ENCODE assay signal across 17 cellular contexts in genomic region chr18:48860276-48861180, GRCh38.
DNase-seq lines count a peak whose midpoint lies in the region; ATAC-seq, FAIRE-seq and TF ChIP-seq lines count a peak whose summit lies in the region.
"Had no signal": no experiment of that assay in that cellular context is flagged by ENCODE, and none has a peak within 500 bp of the region (broad histone marks: within the 10 kb centered on the region; RNA-seq: fewer than 3 reads in every experiment).

No MANE protein-coding gene starts in this region.

- intact Hi-C loops in left cardiac atrium (cut with DNase I) (no loop called here), heart right ventricle (cut with DNase I) (loop anchor here in 1 of 10 donors (10.0 kb wide), 1 partner anchor 56 kb away; no protein-coding TSS in a partner anchor), upper lobe of right lung (cut with DNase I) (no loop called here)

- H3K4me1 Mint-ChIP-seq in astrocyte (ENCODE audit: low read depth, unreplicated experiment): peaks cover 26% of the 10 kb centered on the region

- FAIRE-seq in astrocyte (lab: Jason Lieb, UNC): no peak
- FAIRE-seq: frontal cortex, GM18507, HTR-8/SVneo had no signal

- TF ChIP-seq CTCF in heart right ventricle (IDR thresholded peaks at IDR 0.05) (no peak), astrocyte (IDR thresholded peaks at IDR 0.05; ENCODE audit: insufficient read depth, low read depth, low read length) (no peak), upper lobe of right lung (IDR thresholded peaks at IDR 0.05) (no peak)

- peaks cover 0 to 34% (median 0%) of the 10 kb centered on the region in 9 donors for H3K36me3 ChIP-seq in heart right ventricle
- peaks cover 8% of the 10 kb centered on the region for H3K36me3 ChIP-seq in astrocyte (ENCODE audit: insufficient read depth, low read length)
- no peaks in the 10 kb centered on the region for H3K36me3 ChIP-seq in upper lobe of right lung

- peaks cover 3% of the 10 kb centered on the region for H3K9me3 Mint-ChIP-seq in astrocyte (ENCODE audit: unreplicated experiment)

- DNase-seq in left cardiac atrium (peak; percentile 19), heart right ventricle (no peak), astrocyte (ENCODE audit: low read depth) (no peak), left kidney (ENCODE audit: low read depth, low spot score) (peak; percentile 27), substantia nigra (lab: John Stamatoyannopoulos, UW) (peak in 2 of 49 donors; percentile 36 to 43), upper lobe of right lung (no peak), MV-4-11 (lab: John Stamatoyannopoulos, UW) (no peak)
- DNase-seq: activated CD8-positive, alpha-beta memory T cell treated with anti-CD3 and anti-CD28 coated beads, Interleukin-2, amount 10 ng/mL, durations not matched to agents 7 days and 5 days; activated naive CD4-positive, alpha-beta T cell; body of pancreas; Calu3; MM.1S; stimulated activated naive CD4-positive, alpha-beta T cell had no signal

- H2AFZ ChIP-seq in astrocyte (ENCODE audit: low read depth, low read length): peak overlapping the region; percentile 32

- H3K27me3 Mint-ChIP-seq in astrocyte (ENCODE audit: low read depth, unreplicated experiment): no peaks in the 10 kb centered on the region
- H3K27me3 Mint-ChIP-seq: activated CD8-positive, alpha-beta memory T cell treated with anti-CD3 and anti-CD28 coated beads, Interleukin-2, amount 10 ng/mL, durations not matched to agents 7 days and 5 days had no signal

- H3K9ac ChIP-seq in astrocyte (ENCODE audit: low read length): peak overlapping the region; percentile 38

- 90 to 93% methylated on average over 27 of the region's 27 CpGs for WGBS in heart right ventricle, 2 donors

- peak overlapping the region in 1 of 10 donors; percentile 12 for H3K27ac ChIP-seq in heart right ventricle
- no peak overlapping the region for H3K27ac ChIP-seq in astrocyte (ENCODE audit: low read depth, low read length)
- H3K27ac ChIP-seq in substantia nigra (ENCODE audit: low read depth, low read length, poor library complexity, severe bottlenecking): peak overlapping the region; percentile 97
- no peak overlapping the region for H3K27ac ChIP-seq in upper lobe of right lung
- H3K27ac ChIP-seq: body of pancreas had no signal

- no peak overlapping the region for H3K27ac Mint-ChIP-seq in astrocyte (ENCODE audit: unreplicated experiment)
- H3K27ac Mint-ChIP-seq: activated CD8-positive, alpha-beta memory T cell treated with anti-CD3 and anti-CD28 coated beads, Interleukin-2, amount 10 ng/mL, durations not matched to agents 7 days and 5 days had no signal

- no peaks in the 10 kb centered on the region for H4K20me1 ChIP-seq in astrocyte (ENCODE audit: insufficient read depth, low read length)

- H3K4me2 ChIP-seq in astrocyte (ENCODE audit: low read length): peak overlapping the region; percentile 53

- H3K4me1 ChIP-seq in heart right ventricle (peaks cover 0 to 27% (median 6%) of the 10 kb centered on the region in 9 donors), astrocyte (ENCODE audit: insufficient read depth, low read length) (peaks cover 48% of the 10 kb centered on the region), upper lobe of right lung (no peaks in the 10 kb centered on the region)
- H3K4me1 ChIP-seq: body of pancreas had no signal

- peaks cover 48% of the 10 kb centered on the region for H3K36me3 Mint-ChIP-seq in astrocyte (ENCODE audit: low read depth, unreplicated experiment)

- no peak overlapping the region for H3K4me3 ChIP-seq in heart right ventricle
- no peak overlapping the region for H3K4me3 ChIP-seq in astrocyte (ENCODE audit: insufficient read depth, low read depth, low read length)
- H3K4me3 ChIP-seq in upper lobe of right lung: no peak overlapping the region
- H3K4me3 ChIP-seq: body of pancreas had no signal

- peaks cover 0 to 4% (median 0%) of the 10 kb centered on the region in 11 donors for H3K9me3 ChIP-seq in heart right ventricle
- peaks cover 3% of the 10 kb centered on the region for H3K9me3 ChIP-seq in astrocyte (ENCODE audit: insufficient read depth, low read depth, low read length)
- no peaks in the 10 kb centered on the region for H3K9me3 ChIP-seq in upper lobe of right lung
- H3K9me3 ChIP-seq: body of pancreas had no signal

- no peak overlapping the region for H3K4me3 Mint-ChIP-seq in astrocyte (ENCODE audit: unreplicated experiment)
- H3K4me3 Mint-ChIP-seq: activated CD8-positive, alpha-beta memory T cell treated with anti-CD3 and anti-CD28 coated beads, Interleukin-2, amount 10 ng/mL, durations not matched to agents 7 days and 5 days had no signal

- no peaks in the 10 kb centered on the region for H3K27me3 ChIP-seq in heart right ventricle
- no peaks in the 10 kb centered on the region for H3K27me3 ChIP-seq in astrocyte (ENCODE audit: insufficient read depth, low read length)
- no peaks in the 10 kb centered on the region for H3K27me3 ChIP-seq in upper lobe of right lung
- H3K27me3 ChIP-seq: body of pancreas had no signal

- no peaks in the 10 kb centered on the region for H3K79me2 ChIP-seq in astrocyte (ENCODE audit: insufficient read depth, low read length)

- ATAC-seq in left cardiac atrium (no peak), heart right ventricle (no peak), GM19023 (IDR thresholded peaks at IDR 0.05; ENCODE audit: unreplicated experiment) (no peak), upper lobe of right lung (no peak)
- ATAC-seq: activated CD8-positive, alpha-beta memory T cell treated with anti-CD3 and anti-CD28 coated beads, Interleukin-2, amount 10 ng/mL, durations not matched to agents 7 days and 5 days had no signal

Comparison
In these comparisons a context has a peak if more than half of its experiments do, and no peak if none do; other contexts are left out.
1. DNase-seq: peak in left cardiac atrium (single experiment) and left kidney (single experiment); none in heart right ventricle (0 of 2), astrocyte (single experiment), upper lobe of right lung (single experiment) and MV-4-11 (single experiment).